ENCODE assay signal across 14 cellular contexts in the genomic region with DNA sequence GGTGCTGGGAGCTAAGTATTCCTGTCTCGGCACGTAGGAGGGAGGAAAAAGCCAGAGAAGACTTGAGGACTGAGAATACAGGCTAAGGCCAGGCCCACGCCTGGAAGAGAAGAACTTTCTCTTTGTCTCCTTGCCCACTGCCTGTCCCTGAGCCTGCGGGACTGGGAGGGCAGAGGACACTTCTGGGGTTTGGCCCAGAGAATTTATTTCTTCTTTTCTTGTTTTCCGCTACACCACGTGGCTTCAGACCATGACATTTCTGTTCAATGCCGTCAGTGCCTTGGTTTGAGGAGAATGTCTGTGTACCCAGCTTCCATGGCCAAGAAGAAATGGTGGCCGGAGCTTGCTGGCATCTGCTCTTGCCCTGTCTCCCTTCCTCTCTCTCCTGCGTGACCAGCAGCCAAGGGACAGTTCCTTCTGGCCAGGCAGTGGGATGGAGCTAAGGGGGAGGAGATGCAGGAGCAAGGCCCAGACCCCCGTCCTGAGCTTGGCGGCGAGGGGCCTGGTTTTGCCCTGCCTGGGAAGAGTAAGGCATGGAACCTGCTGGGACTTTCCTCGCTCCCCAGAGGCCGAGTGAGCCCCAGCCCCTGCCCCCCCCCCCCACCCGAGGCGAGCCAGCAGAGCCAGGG.
DNase-seq lines count a peak whose midpoint lies in the region; ATAC-seq and TF ChIP-seq lines count a peak whose summit lies in the region.
"Had no signal": no experiment of that assay in that cellular context is flagged by ENCODE, and none has a peak within 500 bp of the region (broad histone marks: within the 10 kb centered on the region; RNA-seq: fewer than 3 reads in every experiment).

No MANE protein-coding gene starts in this region.

- no peak for DNase-seq in SK-N-SH
- peak; percentile 34 for DNase-seq in globus pallidus (ENCODE audit: low spot score)
- no peak for DNase-seq in osteocyte (ENCODE audit: extremely low spot score, unreplicated experiment)
- DNase-seq in type B pancreatic cell (ENCODE audit: extremely low spot score, unreplicated experiment), result no peak
- no peak for DNase-seq in activated T-cell treated with anti-CD3 and anti-CD28 coated beads, Interleukin-2, amount 50 U/mL, for 72 hours
- DNase-seq in stimulated activated CD4-positive, alpha-beta T cell treated with anti-CD3 and anti-CD28 coated beads, Interleukin-2, amount 100 ng/mL, for 24 hours, result no peak
- DNase-seq in mucosa of descending colon, result no peak
- DNase-seq: naive B cell; NCI-H187 treated with DMSO at 0.1 percent for 48 hours; stimulated activated CD4-positive, alpha-beta T cell treated with anti-CD3 and anti-CD28 coated beads, Interleukin-2, amount 100 ng/mL, for 48 hours; thyroid gland had no signal

- no peak for TF ChIP-seq CTCF in SK-N-SH (IDR thresholded peaks at IDR 0.05)
- TF ChIP-seq CTCF in osteocyte (IDR thresholded peaks at IDR 0.05), result no peak
- no peak for TF ChIP-seq CTCF in type B pancreatic cell (conservative IDR thresholded peaks at IDR 0.05)
- TF ChIP-seq CTCF in mucosa of descending colon (IDR thresholded peaks at IDR 0.05), result no peak

- peak overlapping the region; percentile 39 for H3K4me2 ChIP-seq in SK-N-SH

- peak overlapping the region; percentile 48 for H3K27ac Mint-ChIP-seq in osteocyte (ENCODE audit: unreplicated experiment)
- H3K27ac Mint-ChIP-seq in type B pancreatic cell, result peak overlapping the region; percentile 42
- no peak overlapping the region for H3K27ac Mint-ChIP-seq in activated T-cell treated with anti-CD3 and anti-CD28 coated beads, Interleukin-2, amount 50 U/mL, for 72 hours
- H3K27ac Mint-ChIP-seq: activated naive CD4-positive, alpha-beta T cell treated with anti-CD3 and anti-CD28 coated beads, Interleukin-2, amount 10 ng/mL, durations not matched to agents 7 days and 5 days; naive B cell had no signal

- H3K27me3 ChIP-seq in SK-N-SH (ENCODE audit: insufficient read depth), result no peaks in the 10 kb centered on the region
- H3K27me3 ChIP-seq: thyroid gland had no signal

- no peaks in the 10 kb centered on the region for H4K20me1 ChIP-seq in SK-N-SH (ENCODE audit: insufficient read depth)

- H3K9me3 Mint-ChIP-seq in osteocyte (ENCODE audit: unreplicated experiment) (no peaks in the 10 kb centered on the region), type B pancreatic cell (no peaks in the 10 kb centered on the region)
- no peaks in the 10 kb centered on the region for H3K9me3 Mint-ChIP-seq in activated T-cell treated with anti-CD3 and anti-CD28 coated beads, Interleukin-2, amount 50 U/mL, for 72 hours
- H3K9me3 Mint-ChIP-seq: activated naive CD4-positive, alpha-beta T cell treated with anti-CD3 and anti-CD28 coated beads, Interleukin-2, amount 10 ng/mL, durations not matched to agents 7 days and 5 days; naive B cell had no signal

- CTCF ChIA-PET in SK-N-SH (lab: Yijun Ruan, JAX), result interaction anchor here (0.7 to 2.2 kb wide), 6 partner anchors 9 to 730 kb away, joined by 3 to 7 read pairs (median 3); no protein-coding TSS in a partner anchor

- 93% methylated on average over 13 of the region's 16 CpGs for WGBS in SK-N-SH (ENCODE audit: low lambda C conversion rate)

- no peaks in the 10 kb centered on the region for H3K9me2 ChIP-seq in SK-N-SH

- intact Hi-C loops in mucosa of descending colon (cut with DNase I, micrococcal nuclease), result no loop called here

- no peaks in the 10 kb centered on the region for H3K36me3 Mint-ChIP-seq in osteocyte (ENCODE audit: unreplicated experiment)
- peaks cover 4% of the 10 kb centered on the region for H3K36me3 Mint-ChIP-seq in type B pancreatic cell
- no peaks in the 10 kb centered on the region for H3K36me3 Mint-ChIP-seq in activated T-cell treated with anti-CD3 and anti-CD28 coated beads, Interleukin-2, amount 50 U/mL, for 72 hours (ENCODE audit: insufficient read depth in 2 of 2)
- H3K36me3 Mint-ChIP-seq: activated naive CD4-positive, alpha-beta T cell treated with anti-CD3 and anti-CD28 coated beads, Interleukin-2, amount 10 ng/mL, durations not matched to agents 7 days and 5 days; naive B cell had no signal

- TF ChIP-seq EP300 in SK-N-SH (IDR thresholded peaks at IDR 0.05; ENCODE audit: borderline replicate concordance in 1 of 2, low read depth in 1 of 2, low read length in 1 of 2), result no peak

- ATAC-seq in SK-N-SH treated with all-trans-retinoic acid at 6 μM for 48 hours (no peak), mucosa of descending colon (no peak)
- ATAC-seq in activated T-cell treated with anti-CD3 and anti-CD28 coated beads, Interleukin-2, amount 50 U/mL, for 72 hours (replicated peaks in 1 of 2), result no peak

- H2AFZ ChIP-seq in SK-N-SH (ENCODE audit: low read depth), result peak overlapping the region; percentile 71; the same call in 1 of the 2 replicates

- H3F3A ChIP-seq in SK-N-SH (replicated peaks; ENCODE audit: insufficient read depth), result no peaks in the 10 kb centered on the region

- no peaks in the 10 kb centered on the region for H3K27me3 Mint-ChIP-seq in osteocyte (ENCODE audit: unreplicated experiment)
- no peaks in the 10 kb centered on the region for H3K27me3 Mint-ChIP-seq in type B pancreatic cell
- no peaks in the 10 kb centered on the region for H3K27me3 Mint-ChIP-seq in activated T-cell treated with anti-CD3 and anti-CD28 coated beads, Interleukin-2, amount 50 U/mL, for 72 hours (ENCODE audit: low read depth)

- no peaks in the 10 kb centered on the region for H3K9me3 ChIP-seq in SK-N-SH
- no peaks in the 10 kb centered on the region for H3K9me3 ChIP-seq in mucosa of descending colon
- H3K9me3 ChIP-seq: thyroid gland had no signal

- POLR2A ChIA-PET in SK-N-SH (lab: Yijun Ruan, JAX), result no interaction called here

- TF ChIP-seq RAD21 in SK-N-SH (IDR thresholded peaks at IDR 0.05; ENCODE audit: low read length), result no peak

- H3K79me2 ChIP-seq in SK-N-SH (ENCODE audit: insufficient read depth), result no peaks in the 10 kb centered on the region

- H3K4me1 ChIP-seq in SK-N-SH (ENCODE audit: control insufficient read depth in 1 of 2, insufficient read depth in 2 of 2, low read depth in 1 of 2, low read length in 1 of 2) (peaks cover 18 to 24% of the 10 kb centered on the region in 2 experiments; a peak in 3 of 4 replicates), mucosa of descending colon (ENCODE audit: low read depth) (no peaks in the 10 kb centered on the region)

- H3K9ac ChIP-seq in SK-N-SH, result peak overlapping the region; percentile 24; the same call in 1 of the 2 replicates

- H3K27ac ChIP-seq in SK-N-SH (ENCODE audit: low read depth in 2 of 2, low read length in 1 of 2), result no peak overlapping the region; a peak in 1 of 4 replicates
- H3K27ac ChIP-seq: 22Rv1 had no signal

- H3K36me3 ChIP-seq in SK-N-SH (replicated peaks in 1 of 2; ENCODE audit: control insufficient read depth in 1 of 2, insufficient read depth in 2 of 2, low read length in 1 of 2) (no peaks in the 10 kb centered on the region), mucosa of descending colon (ENCODE audit: low read depth) (no peaks in the 10 kb centered on the region)
- H3K36me3 ChIP-seq: thyroid gland had no signal

- H3K4me3 Mint-ChIP-seq in osteocyte (ENCODE audit: unreplicated experiment), result no peak overlapping the region
- H3K4me3 Mint-ChIP-seq in type B pancreatic cell, result no peak overlapping the region
- no peak overlapping the region for H3K4me3 Mint-ChIP-seq in activated T-cell treated with anti-CD3 and anti-CD28 coated beads, Interleukin-2, amount 50 U/mL, for 72 hours
- H3K4me3 Mint-ChIP-seq: activated naive CD4-positive, alpha-beta T cell treated with anti-CD3 and anti-CD28 coated beads, Interleukin-2, amount 10 ng/mL, durations not matched to agents 7 days and 5 days; naive B cell had no signal

- H3K4me3 ChIP-seq in SK-N-SH (ENCODE audit: low read depth in 2 of 2, low read length in 1 of 2) (no peak overlapping the region), mucosa of descending colon (no peak overlapping the region)
- H3K4me3 ChIP-seq: thyroid gland had no signal

- H3K4me1 Mint-ChIP-seq in osteocyte (ENCODE audit: unreplicated experiment), result peaks cover 23% of the 10 kb centered on the region
- peaks cover 42% of the 10 kb centered on the region for H3K4me1 Mint-ChIP-seq in type B pancreatic cell (ENCODE audit: unreplicated experiment)
- H3K4me1 Mint-ChIP-seq in activated T-cell treated with anti-CD3 and anti-CD28 coated beads, Interleukin-2, amount 50 U/mL, for 72 hours (ENCODE audit: low read depth), result peaks cover 10% of the 10 kb centered on the region
- H3K4me1 Mint-ChIP-seq: naive B cell had no signal

TF ChIP-seq in SK-N-SH treated with all-trans-retinoic acid at 6 μM for 48 hours, 23 proteins besides CTCF, POLR2A, EP300 and RAD21 (continues in another document):
- TF ChIP-seq ZNF70 (CRISPR knock-in tag; IDR thresholded peaks at IDR 0.05) (no peak), RARB (CRISPR knock-in tag; IDR thresholded peaks at IDR 0.05) (no peak), SNAI2 (CRISPR knock-in tag; IDR thresholded peaks at IDR 0.05) (no peak), ZC3H10 (CRISPR knock-in tag; IDR thresholded peaks at IDR 0.05) (no peak), CSDC2 (CRISPR knock-in tag; IDR thresholded peaks at IDR 0.05) (no peak), ISL1 (CRISPR knock-in tag; IDR thresholded peaks at IDR 0.05) (no peak)
- TF ChIP-seq, protein P1, sequence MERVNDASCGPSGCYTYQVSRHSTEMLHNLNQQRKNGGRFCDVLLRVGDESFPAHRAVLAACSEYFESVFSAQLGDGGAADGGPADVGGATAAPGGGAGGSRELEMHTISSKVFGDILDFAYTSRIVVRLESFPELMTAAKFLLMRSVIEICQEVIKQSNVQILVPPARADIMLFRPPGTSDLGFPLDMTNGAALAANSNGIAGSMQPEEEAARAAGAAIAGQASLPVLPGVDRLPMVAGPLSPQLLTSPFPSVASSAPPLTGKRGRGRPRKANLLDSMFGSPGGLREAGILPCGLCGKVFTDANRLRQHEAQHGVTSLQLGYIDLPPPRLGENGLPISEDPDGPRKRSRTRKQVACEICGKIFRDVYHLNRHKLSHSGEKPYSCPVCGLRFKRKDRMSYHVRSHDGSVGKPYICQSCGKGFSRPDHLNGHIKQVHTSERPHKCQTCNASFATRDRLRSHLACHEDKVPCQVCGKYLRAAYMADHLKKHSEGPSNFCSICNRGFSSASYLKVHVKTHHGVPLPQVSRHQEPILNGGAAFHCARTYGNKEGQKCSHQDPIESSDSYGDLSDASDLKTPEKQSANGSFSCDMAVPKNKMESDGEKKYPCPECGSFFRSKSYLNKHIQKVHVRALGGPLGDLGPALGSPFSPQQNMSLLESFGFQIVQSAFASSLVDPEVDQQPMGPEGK (CRISPR knock-in tag; IDR thresholded peaks at IDR 0.05; ENCODE audit: borderline replicate concordance), result no peak
- TF ChIP-seq, protein P2, sequence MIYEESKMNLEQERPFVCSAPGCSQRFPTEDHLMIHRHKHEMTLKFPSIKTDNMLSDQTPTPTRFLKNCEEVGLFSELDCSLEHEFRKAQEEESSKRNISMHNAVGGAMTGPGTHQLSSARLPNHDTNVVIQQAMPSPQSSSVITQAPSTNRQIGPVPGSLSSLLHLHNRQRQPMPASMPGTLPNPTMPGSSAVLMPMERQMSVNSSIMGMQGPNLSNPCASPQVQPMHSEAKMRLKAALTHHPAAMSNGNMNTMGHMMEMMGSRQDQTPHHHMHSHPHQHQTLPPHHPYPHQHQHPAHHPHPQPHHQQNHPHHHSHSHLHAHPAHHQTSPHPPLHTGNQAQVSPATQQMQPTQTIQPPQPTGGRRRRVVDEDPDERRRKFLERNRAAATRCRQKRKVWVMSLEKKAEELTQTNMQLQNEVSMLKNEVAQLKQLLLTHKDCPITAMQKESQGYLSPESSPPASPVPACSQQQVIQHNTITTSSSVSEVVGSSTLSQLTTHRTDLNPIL (CRISPR knock-in tag; IDR thresholded peaks at IDR 0.05; ENCODE audit: low read depth), result no peak
